15 cellular contexts compared by ENCODE assay signal in the genomic region with DNA sequence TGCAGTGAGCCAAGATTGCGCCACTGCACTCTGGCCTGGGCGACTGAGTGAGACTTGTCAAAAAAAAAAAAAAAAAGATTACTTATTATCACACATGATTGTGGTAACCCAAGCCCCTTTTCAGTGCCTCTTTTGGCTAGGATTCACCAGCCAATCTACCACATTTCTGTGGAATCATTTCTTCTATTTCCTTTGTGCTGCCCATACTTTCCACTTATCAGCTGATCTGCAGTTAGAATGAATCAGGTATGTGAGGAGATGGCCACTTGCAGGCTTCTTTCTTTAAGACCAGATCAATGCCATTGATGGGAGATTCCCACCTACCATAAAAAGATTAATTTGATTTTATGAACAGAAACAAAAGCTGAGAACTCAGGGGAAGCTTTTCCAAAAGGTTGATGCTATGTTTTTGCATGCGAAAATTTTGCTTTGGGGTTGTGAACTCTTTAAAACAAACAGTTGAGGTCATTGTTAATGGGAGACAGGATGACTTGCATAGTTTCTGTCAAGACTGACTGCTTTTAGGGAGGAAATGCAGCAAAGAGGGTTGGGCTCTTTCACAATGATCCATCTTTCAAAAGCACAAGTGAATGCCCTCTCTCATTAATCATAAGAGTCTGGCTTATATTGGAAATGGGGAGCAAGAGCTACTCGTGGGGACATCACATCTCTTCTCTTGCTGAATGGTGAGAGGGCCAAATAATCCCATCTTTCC.
A peak's percentile ranks its signal among the peaks of the same experiment; 100 is the strongest.
DNase-seq lines count a peak whose midpoint lies in the region; ATAC-seq, FAIRE-seq and TF ChIP-seq lines count a peak whose summit lies in the region.
"Had no signal": no experiment of that assay in that cellular context is flagged by ENCODE, and none has a peak within 500 bp of the region (broad histone marks: within the 10 kb centered on the region; RNA-seq: fewer than 3 reads in every experiment).

No MANE protein-coding gene starts in this region.

- TF ChIP-seq RAD21 in A549 (conservative IDR thresholded peaks at IDR 0.05 in 1 of 2, IDR thresholded peaks at IDR 0.05 in 1 of 2), result 0 out of 5 replicates have a peak, but pooled peaks of 1 of the 2 experiments have one; percentile 1

- H3K27ac ChIP-seq in A549, result peak overlapping the region; percentile 65 to 78
- H3K27ac ChIP-seq in brain microvascular endothelial cell, result peak overlapping the region; percentile 89
- H3K27ac ChIP-seq: cardiac muscle cell, ovary had no signal

- no peaks in the 10 kb centered on the region for H3K9me3 ChIP-seq in A549
- H3K9me3 ChIP-seq: ovary had no signal

- no peak for FAIRE-seq in A549 (lab: Jason Lieb, UNC)
- FAIRE-seq: GM12878 had no signal

- in situ Hi-C loops in brain microvascular endothelial cell (cut with HindIII; ENCODE audit: low pct_ligation_motif_present, low sequenced_read_pairs) (no loop called here), KBM-7 (cut with MboI; ENCODE audit: low pct_unique_long_range_greater_than_20kb, low sequenced_read_pairs) (no loop called here)

- H3K27me3 ChIP-seq in brain microvascular endothelial cell (replicated peaks), result no peaks in the 10 kb centered on the region
- H3K27me3 ChIP-seq: cardiac muscle cell, ovary had no signal

- CTCF ChIA-PET in A549 (lab: Yijun Ruan, JAX), result interaction anchor here (0.6 to 1.8 kb wide), 5 partner anchors 10 to 531 kb away, joined by 3 to 5 read pairs (median 3); no protein-coding TSS in a partner anchor

- ATAC-seq in A549 (peak; percentile 75 to 79; a peak in 5 of 6 replicates), GM18505 (IDR thresholded peaks at IDR 0.05; ENCODE audit: unreplicated experiment) (no peak)
- no peak for ATAC-seq in stimulated activated naive CD8-positive, alpha-beta T cell treated with anti-CD3 and anti-CD28 coated beads, Interleukin-15, amount 100 ng/mL, for 72 hours
- ATAC-seq: GM12878 had no signal

- H3K4me2 ChIP-seq in A549, result peak overlapping the region; percentile 60

- TF ChIP-seq POLR2A in A549 (IDR thresholded peaks at IDR 0.05; ENCODE audit: low read length), result no peak
- TF ChIP-seq POLR2A in GM18505 (IDR thresholded peaks at IDR 0.05; ENCODE audit: borderline replicate concordance, extremely low read depth, insufficient read depth, insufficient read length), result no peak

- no peaks in the 10 kb centered on the region for H3K36me3 ChIP-seq in brain microvascular endothelial cell (replicated peaks)
- H3K36me3 ChIP-seq: cardiac muscle cell, ovary had no signal

- no peak overlapping the region for H3K4me3 ChIP-seq in A549
- no peak overlapping the region for H3K4me3 ChIP-seq in brain microvascular endothelial cell (ENCODE audit: low read depth, low read length)
- H3K4me3 ChIP-seq: cardiac muscle cell, GM12878, ovary had no signal

- peaks cover 0 to 3% of the 10 kb centered on the region in 2 donors for H3K9me3 Mint-ChIP-seq in stimulated activated naive CD8-positive, alpha-beta T cell treated with anti-CD3 and anti-CD28 coated beads, Interleukin-15, amount 100 ng/mL, for 72 hours
- H3K9me3 Mint-ChIP-seq: activated T-helper 2 cell treated with anti-CD3 and anti-CD28 coated beads, Interferon-gamma antibody, Interleukin-2, Interleukin-4, amounts not matched to agents 10 μg/mL and 5 μg/mL and 100 μg/mL, durations not matched to agents 14 hours and 24 hours and 36 hours had no signal

- WGBS in A549 (ENCODE audit: missing lambda C conversion rate), result 45% methylated on average over 4 of the region's 4 CpGs

- peak in 1 of 2 experiments; percentile 43; a peak in 2 of 5 replicates for TF ChIP-seq EP300 in A549 (IDR thresholded peaks at IDR 0.05)

- H3K4me3 Mint-ChIP-seq in stimulated activated naive CD8-positive, alpha-beta T cell treated with anti-CD3 and anti-CD28 coated beads, Interleukin-15, amount 100 ng/mL, for 72 hours, result no peak overlapping the region

- DNase-seq in A549 (ENCODE audit: low read depth in 1 of 2, low spot score in 1 of 2) (peak in 1 of 2 experiments; percentile 88), HCEC 1CT (peak; percentile 70), brain microvascular endothelial cell (peak; percentile 76), foreskin melanocyte (peak; percentile 60), KBM-7 (no peak), HUDEP-2 (lab: John Stamatoyannopoulos, UW; ENCODE audit: unreplicated experiment in 76 of 76) (no peak)
- no peak for DNase-seq in stimulated activated naive CD8-positive, alpha-beta T cell treated with anti-CD3 and anti-CD28 coated beads, Interleukin-15, amount 100 ng/mL, for 72 hours
- DNase-seq: activated CD4-positive, alpha-beta T cell treated with anti-CD3 and anti-CD28 coated beads for 48 hours; NCI-H1092 treated with DMSO at 0.1 percent for 48 hours; NCI-H345; ovary had no signal

- POLR2A ChIA-PET in A549 (lab: Yijun Ruan, JAX), result interaction anchor here (0.7 kb wide), 1 partner anchor 36 kb away, joined by 3 read pairs; no protein-coding TSS in a partner anchor

- no peak overlapping the region for H3K27ac Mint-ChIP-seq in stimulated activated naive CD8-positive, alpha-beta T cell treated with anti-CD3 and anti-CD28 coated beads, Interleukin-15, amount 100 ng/mL, for 72 hours
- H3K27ac Mint-ChIP-seq: activated T-helper 2 cell treated with anti-CD3 and anti-CD28 coated beads, Interferon-gamma antibody, Interleukin-2, Interleukin-4, amounts not matched to agents 10 μg/mL and 5 μg/mL and 100 μg/mL, durations not matched to agents 14 hours and 24 hours and 36 hours had no signal

- peaks cover 44% of the 10 kb centered on the region for H3K4me1 ChIP-seq in A549

- no peaks in the 10 kb centered on the region for H3K27me3 Mint-ChIP-seq in stimulated activated naive CD8-positive, alpha-beta T cell treated with anti-CD3 and anti-CD28 coated beads, Interleukin-15, amount 100 ng/mL, for 72 hours

- H3K4me1 Mint-ChIP-seq in stimulated activated naive CD8-positive, alpha-beta T cell treated with anti-CD3 and anti-CD28 coated beads, Interleukin-15, amount 100 ng/mL, for 72 hours, result no peaks in the 10 kb centered on the region

- no peak for TF ChIP-seq CTCF in A549 (IDR thresholded peaks at IDR 0.05)
- no peak for TF ChIP-seq CTCF in brain microvascular endothelial cell (IDR thresholded peaks at IDR 0.05; ENCODE audit: low read depth, low read length, missing control alignments)

TF ChIP-seq in A549, 52 proteins besides CTCF, POLR2A, EP300 and RAD21:
- TF ChIP-seq CEBPB (IDR thresholded peaks at IDR 0.05), result peak; percentile 53 to 73; a peak in 3 of 4 replicates
- peak; percentile 71 for TF ChIP-seq NFE2L2 (conservative IDR thresholded peaks at IDR 0.05; ENCODE audit: low read length)
- TF ChIP-seq SREBF2 (IDR thresholded peaks at IDR 0.05), result no peak
- TF ChIP-seq GATA3 (IDR thresholded peaks at IDR 0.05; ENCODE audit: borderline replicate concordance), result peak; percentile 45; the same call in 1 of the 2 replicates
- TF ChIP-seq, protein P1, sequence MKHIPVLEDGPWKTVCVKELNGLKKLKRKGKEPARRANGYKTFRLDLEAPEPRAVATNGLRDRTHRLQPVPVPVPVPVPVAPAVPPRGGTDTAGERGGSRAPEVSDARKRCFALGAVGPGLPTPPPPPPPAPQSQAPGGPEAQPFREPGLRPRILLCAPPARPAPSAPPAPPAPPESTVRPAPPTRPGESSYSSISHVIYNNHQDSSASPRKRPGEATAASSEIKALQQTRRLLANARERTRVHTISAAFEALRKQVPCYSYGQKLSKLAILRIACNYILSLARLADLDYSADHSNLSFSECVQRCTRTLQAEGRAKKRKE (CRISPR knock-in tag; IDR thresholded peaks at IDR 0.05; ENCODE audit: low read depth), result no peak
- peak; percentile 59; the same call in 1 of the 2 replicates for TF ChIP-seq RARB (CRISPR knock-in tag; IDR thresholded peaks at IDR 0.05)
- TF ChIP-seq HOXB5 (CRISPR knock-in tag; IDR thresholded peaks at IDR 0.05), result peak; percentile 87; the same call in 1 of the 2 replicates
- peak; percentile 81 for TF ChIP-seq MAFK (IDR thresholded peaks at IDR 0.05; ENCODE audit: partially characterized antibody)
TF ChIP-seq in A549: peak in this region for 6.

Comparison
In these comparisons a context has a peak if more than half of its experiments do, and no peak if none do; other contexts are left out.
1. ATAC-seq: peak in A549 (2 of 2); none in GM18505 (single experiment) and stimulated activated naive CD8-positive, alpha-beta T cell treated with anti-CD3 and anti-CD28 coated beads, Interleukin-15, amount 100 ng/mL, for 72 hours (single experiment).
2. DNase-seq: peak in HCEC 1CT (single experiment), brain microvascular endothelial cell (single experiment) and foreskin melanocyte (single experiment); none in KBM-7 (single experiment), stimulated activated naive CD8-positive, alpha-beta T cell treated with anti-CD3 and anti-CD28 coated beads, Interleukin-15, amount 100 ng/mL, for 72 hours (0 of 2) and HUDEP-2 (0 of 76).